22 cellular contexts compared by ENCODE assay signal in genomic region chr13:110407021-110407420, GRCh38.
DNase-seq lines count a peak whose midpoint lies in the region; ATAC-seq and TF ChIP-seq lines count a peak whose summit lies in the region.
"Had no signal": no experiment of that assay in that cellular context is flagged by ENCODE, and none has a peak within 500 bp of the region (broad histone marks: within the 10 kb centered on the region; RNA-seq: fewer than 3 reads in every experiment).

No MANE protein-coding gene starts in this region.

- peak overlapping the region; percentile 93 for H2BK120ac ChIP-seq in mesenchymal stem cell (ENCODE audit: low read depth, low read length)

- H4K91ac ChIP-seq in mesenchymal stem cell (ENCODE audit: low read length): peak overlapping the region; percentile 90

- H3K9me3 ChIP-seq in right atrium auricular region (no peaks in the 10 kb centered on the region), mesenchymal stem cell (ENCODE audit: control insufficient read depth, low read length) (no peaks in the 10 kb centered on the region), skeletal muscle tissue (ENCODE audit: control insufficient read depth in 3 of 3, low read length in 3 of 3) (no peaks in the 10 kb centered on the region)
- H3K9me3 ChIP-seq: A549, adrenal gland, right lobe of liver, SJCRH30 had no signal

- H2AK5ac ChIP-seq in mesenchymal stem cell (ENCODE audit: low read length, severe bottlenecking): peak overlapping the region; percentile 24

- TF ChIP-seq CTCF in right atrium auricular region (IDR thresholded peaks at IDR 0.05): no peak

- peaks cover 0 to 76% of the 10 kb centered on the region in 2 donors for H3K4me1 ChIP-seq in right atrium auricular region
- peaks cover 55% of the 10 kb centered on the region for H3K4me1 ChIP-seq in mesenchymal stem cell (ENCODE audit: control insufficient read depth, insufficient read depth, low read depth, low read length)
- peaks cover 27 to 50% (median 39%) of the 10 kb centered on the region in 3 donors for H3K4me1 ChIP-seq in skeletal muscle tissue (ENCODE audit: control insufficient read depth in 3 of 3, insufficient read depth in 3 of 3, low read length in 3 of 3)
- H3K4me1 ChIP-seq: right lobe of liver had no signal

- H4K8ac ChIP-seq in mesenchymal stem cell (ENCODE audit: low read length): peak overlapping the region; percentile 54

- H3K36me3 ChIP-seq in right atrium auricular region: no peaks in the 10 kb centered on the region
- peaks cover 4 to 41% of the 10 kb centered on the region in 2 experiments for H3K36me3 ChIP-seq in mesenchymal stem cell (ENCODE audit: control insufficient read depth in 1 of 2, insufficient read depth in 2 of 2, low read depth in 1 of 2, low read length in 2 of 2)
- no peaks in the 10 kb centered on the region for H3K36me3 ChIP-seq in skeletal muscle tissue (ENCODE audit: control insufficient read depth in 3 of 3, insufficient read depth in 3 of 3, low read length in 3 of 3)
- H3K36me3 ChIP-seq: adrenal gland, right lobe of liver had no signal

- H3K9ac ChIP-seq in mesenchymal stem cell (ENCODE audit: low read length) (no peak overlapping the region), skeletal muscle tissue (ENCODE audit: low read depth in 1 of 3, low read length in 3 of 3) (no peak overlapping the region)

- no peak overlapping the region for H2AFZ ChIP-seq in mesenchymal stem cell (ENCODE audit: low read depth, low read length)

- H3K27ac ChIP-seq in right atrium auricular region (peak overlapping the region; percentile 63 to 75), mesenchymal stem cell (ENCODE audit: low read length, poor library complexity, severe bottlenecking) (no peak overlapping the region), skeletal muscle tissue (ENCODE audit: low read depth, low read length) (peak overlapping the region; percentile 62)
- H3K27ac ChIP-seq: right lobe of liver, SJCRH30 had no signal

- H3K23ac ChIP-seq in mesenchymal stem cell (ENCODE audit: low read length in 2 of 2): peak overlapping the region in 1 of 2 experiments; percentile 29

- peak overlapping the region; percentile 84 to 91 for H3K4ac ChIP-seq in mesenchymal stem cell (ENCODE audit: low read depth in 1 of 2, low read length in 2 of 2)

- peak overlapping the region; percentile 91 for H2BK15ac ChIP-seq in mesenchymal stem cell (ENCODE audit: low read depth, poor library complexity, severe bottlenecking)

- ATAC-seq in left cardiac atrium: no peak
- no peak for ATAC-seq in HG03342 (IDR thresholded peaks at IDR 0.05; ENCODE audit: unreplicated experiment)
- ATAC-seq: A549; activated CD8-positive, alpha-beta memory T cell treated with anti-CD3 and anti-CD28 coated beads, Interleukin-2, amount 10 ng/mL, durations not matched to agents 7 days and 5 days; HCT116; natural killer cell treated with Interleukin-12 subunit alpha and Interleukin-12 subunit beta and Interleukin-15 and Interleukin-18, amount 100 ng/mL, for 72 hours had no signal

- no peaks in the 10 kb centered on the region for H3K27me3 ChIP-seq in right atrium auricular region
- H3K27me3 ChIP-seq in mesenchymal stem cell (ENCODE audit: control insufficient read depth in 1 of 2, insufficient read depth in 1 of 2, low read length in 2 of 2): no peaks in the 10 kb centered on the region
- H3K27me3 ChIP-seq in skeletal muscle tissue (ENCODE audit: control insufficient read depth in 3 of 3, insufficient read depth in 3 of 3, low read length in 3 of 3): no peaks in the 10 kb centered on the region
- H3K27me3 ChIP-seq: adrenal gland, right lobe of liver, SJCRH30 had no signal

- H3K4me3 ChIP-seq in right atrium auricular region: no peak overlapping the region
- H3K4me3 ChIP-seq in mesenchymal stem cell (ENCODE audit: insufficient read depth in 1 of 2, low read depth in 1 of 2, low read length in 2 of 2): no peak overlapping the region
- no peak overlapping the region for H3K4me3 ChIP-seq in skeletal muscle tissue (ENCODE audit: low read length in 3 of 3)
- H3K4me3 ChIP-seq: A549, adrenal gland, lung, right lobe of liver, SJCRH30 had no signal

- H3K79me1 ChIP-seq in mesenchymal stem cell (replicated peaks; ENCODE audit: low read length, poor library complexity, severe bottlenecking): peaks cover 19% of the 10 kb centered on the region

- peak overlapping the region in 1 of 2 experiments; percentile 42 for H3K14ac ChIP-seq in mesenchymal stem cell (ENCODE audit: low read length in 2 of 2)

- no peak overlapping the region for H3K4me2 ChIP-seq in mesenchymal stem cell (ENCODE audit: low read length, poor library complexity, severe bottlenecking)
- H3K4me2 ChIP-seq: A549 had no signal

- intact Hi-C loops in left cardiac atrium (cut with DNase I): no loop called here

- H2BK5ac ChIP-seq in mesenchymal stem cell (ENCODE audit: low read depth, low read length, poor library complexity, severe bottlenecking): no peak overlapping the region

- peak overlapping the region; percentile 63 to 95 for H3K18ac ChIP-seq in mesenchymal stem cell (ENCODE audit: low read depth in 1 of 2, low read length in 2 of 2)

- WGBS in mesenchymal stem cell: 92% methylated on average over 13 of the region's 14 CpGs

- peak overlapping the region; percentile 81 to 95 for H2BK12ac ChIP-seq in mesenchymal stem cell (ENCODE audit: low read length in 2 of 2)

- DNase-seq in right atrium auricular region (ENCODE audit: low spot score) (no peak), left cardiac atrium (no peak), mesenchymal stem cell (peak; percentile 25), NAMALWA (ENCODE audit: low spot score) (no peak), kidney glomerular epithelial cell (lab: John Stamatoyannopoulos, UW) (no peak)
- DNase-seq in effector CD8-positive, alpha-beta T cell (lab: John Stamatoyannopoulos, UW): no peak
- DNase-seq: activated CD4-positive, CD25-positive, alpha-beta regulatory T cell treated with anti-CD3 and anti-CD28 coated beads, Interleukin-2, amount 50 U/mL, for 72 hours; activated CD8-positive, alpha-beta memory T cell treated with anti-CD3 and anti-CD28 coated beads, Interleukin-2, amount 10 ng/mL, durations not matched to agents 7 days and 5 days; KBM-7; NCI-H1092; NCI-H526; right lobe of liver; SJCRH30; stimulated activated CD4-positive, alpha-beta T cell treated with anti-CD3 and anti-CD28 coated beads, Interleukin-2, amount 100 ng/mL, for 48 hours; T-helper 9 cell had no signal
